In genomic region chr3:112175646-112176045, GRCh38 we compare ENCODE assay signal across 9 cellular contexts. TPM values are rescaled to one million over a fixed set of nuclear protein-coding genes. Genes with fewer than 3 reads are reported as not detected.
"Had no signal": no experiment of that assay in that cellular context is flagged by ENCODE, and none has a peak within 500 bp of the region (broad histone marks: within the 10 kb centered on the region; RNA-seq: fewer than 3 reads in every experiment).

No MANE protein-coding gene starts in this region.

- H3K36me3 Mint-ChIP-seq: IgD-negative memory B cell had no signal

- H3K27ac Mint-ChIP-seq: HFFc6, IgD-negative memory B cell had no signal

- DNase-seq: GM23248, GOT3, H7, HFFc6 had no signal

- H3K4me3 Mint-ChIP-seq: HFFc6 had no signal

- ATAC-seq: HCT116, HepG2 had no signal

- H3K27me3 Mint-ChIP-seq: IgD-negative memory B cell had no signal

- H3K9me3 Mint-ChIP-seq: HFFc6 had no signal

RNA-seq across cellular contexts. Expression of gene GCSAM, which starts 42.6 kb away (rescaled TPM):
- total RNA-seq: GM23248, H4, H7, HepG2, HFFc6, HT1080 had no signal
